9 cellular contexts compared by ENCODE assay signal in the genomic region with DNA sequence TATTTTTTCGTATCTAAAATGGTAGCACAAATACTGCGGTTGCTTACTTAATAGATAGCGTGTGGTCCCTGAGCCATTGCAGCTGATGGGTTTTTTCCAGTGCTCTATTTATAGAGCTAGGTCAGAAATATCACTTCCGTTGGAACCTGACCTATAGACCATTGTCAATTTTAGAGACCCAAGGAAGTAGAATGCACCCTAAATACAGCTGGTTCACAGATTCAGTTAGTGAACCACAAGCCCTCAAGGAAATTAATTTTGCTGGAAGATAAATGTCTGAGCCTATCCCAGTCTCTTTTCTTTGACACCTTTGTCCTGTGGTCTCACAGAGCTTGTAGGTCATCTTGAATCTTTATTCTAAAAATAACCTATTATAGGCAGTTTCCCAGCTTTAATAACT.
DNase-seq lines count a peak whose midpoint lies in the region; ATAC-seq and TF ChIP-seq lines count a peak whose summit lies in the region.
"Had no signal": no experiment of that assay in that cellular context is flagged by ENCODE, and none has a peak within 500 bp of the region (broad histone marks: within the 10 kb centered on the region; RNA-seq: fewer than 3 reads in every experiment).

No MANE protein-coding gene starts in this region.

- H3K9ac ChIP-seq in mammary epithelial cell (ENCODE audit: insufficient read depth, low read length): peak overlapping the region; percentile 26

- no peak for DNase-seq in mammary epithelial cell
- no peak for DNase-seq in stimulated activated naive CD4-positive, alpha-beta T cell (lab: John Stamatoyannopoulos, UW)
- no peak for DNase-seq in hippocampal formation (lab: John Stamatoyannopoulos, UW)
- DNase-seq in cardiac septum (ENCODE audit: low spot score): no peak
- no peak for DNase-seq in erythroblast (lab: John Stamatoyannopoulos, UW)

- CTCF ChIA-PET in mammary epithelial cell (lab: Charles Lee; ENCODE audit: low non-redundant PET): no interaction called here

- H2AFZ ChIP-seq in mammary epithelial cell (ENCODE audit: low read depth, low read length): no peak overlapping the region

- peak overlapping the region; percentile 83 for H3K27ac ChIP-seq in mammary epithelial cell (ENCODE audit: insufficient read depth, low read depth, low read length)

- 29% methylated on average over 4 of the region's 4 CpGs for WGBS in mammary epithelial cell (ENCODE audit: low coverage, missing lambda C conversion rate)

- no peaks in the 10 kb centered on the region for H3K79me2 ChIP-seq in mammary epithelial cell (ENCODE audit: insufficient read depth, low read length)

- peak; percentile 67 for ATAC-seq in GM18498 (IDR thresholded peaks at IDR 0.05; ENCODE audit: unreplicated experiment)
- ATAC-seq in GM21423 (IDR thresholded peaks at IDR 0.05; ENCODE audit: unreplicated experiment): peak; percentile 64
- peak; percentile 74 for ATAC-seq in HG03342 (IDR thresholded peaks at IDR 0.05; ENCODE audit: unreplicated experiment)

- H3K36me3 ChIP-seq in mammary epithelial cell (ENCODE audit: insufficient read depth, low read length): no peaks in the 10 kb centered on the region

- BruUV-seq in mammary epithelial cell (replicated peaks; lab: Mats Ljungman, UMichigan): TSS peak; percentile 96

- no peak overlapping the region for H3K4me3 ChIP-seq in mammary epithelial cell (replicated peaks in 1 of 3; ENCODE audit: insufficient read depth in 1 of 3, low read depth in 2 of 3, low read length in 3 of 3)
- H3K4me3 ChIP-seq: skin epidermis had no signal

- TF ChIP-seq POLR2A in erythroblast (IDR thresholded peaks at IDR 0.05; ENCODE audit: low read length): no peak

- no peak for TF ChIP-seq CTCF in mammary epithelial cell (conservative IDR thresholded peaks at IDR 0.05 in 1 of 2, IDR thresholded peaks at IDR 0.05 in 1 of 2; ENCODE audit: extremely low read depth in 1 of 2, insufficient read depth in 1 of 2, low read depth in 1 of 2, low read length in 2 of 2)

- intact Hi-C loops in mammary epithelial cell (cut with micrococcal nuclease): loop anchor here (1.0 to 5.0 kb wide), 5 partner anchors 65 to 385 kb away; no protein-coding TSS in a partner anchor
- intact Hi-C loops in cardiac septum (cut with DNase I): loop anchor here (5.0 kb wide), 1 partner anchor 395 kb away; no protein-coding TSS in a partner anchor

- dilution Hi-C loops in mammary epithelial cell (cut with HindIII; ENCODE audit: low sequenced_read_pairs): no loop called here

- peaks cover 77% of the 10 kb centered on the region for H3K4me1 ChIP-seq in mammary epithelial cell (ENCODE audit: insufficient read depth, low read length)

- no peaks in the 10 kb centered on the region for H3K9me3 ChIP-seq in mammary epithelial cell (replicated peaks; ENCODE audit: insufficient read depth, low read length)

- in situ Hi-C loops in mammary epithelial cell (cut with MboI; ENCODE audit: low sequenced_read_pairs in 2 of 2): loop anchor here in 1 of 2 donors (10.0 to 25.0 kb wide), 2 partner anchors 283 to 465 kb away; no protein-coding TSS in a partner anchor

- H4K20me1 ChIP-seq in mammary epithelial cell (ENCODE audit: insufficient read depth, low read length): no peaks in the 10 kb centered on the region

- no peaks in the 10 kb centered on the region for H3K27me3 ChIP-seq in mammary epithelial cell (ENCODE audit: insufficient read depth, low read length)

- peak overlapping the region; percentile 63 for H3K4me2 ChIP-seq in mammary epithelial cell (ENCODE audit: insufficient read depth, low read depth, low read length)
